In genomic region chr9:83629433-83630104, GRCh38 we compare ENCODE assay signal across 1 cellular context.
A peak's percentile ranks its signal among the peaks of the same experiment; 100 is the strongest.
TF ChIP-seq lines count a peak whose summit lies in the region.

No MANE protein-coding gene starts in this region.

TF ChIP-seq in HepG2, 621 proteins besides CTCF, POLR2A, EP300 and RAD21 (continued from another document and continues in another):
- no peak for TF ChIP-seq ZNF737 (CRISPR knock-in tag; IDR thresholded peaks at IDR 0.05; ENCODE audit: borderline replicate concordance)
- no peak for TF ChIP-seq ZBTB14 (CRISPR knock-in tag; IDR thresholded peaks at IDR 0.05)
- TF ChIP-seq ASH2L (IDR thresholded peaks at IDR 0.05; ENCODE audit: insufficient read length, low read depth, low read length): peak; percentile 90
- TF ChIP-seq ZNF614 (CRISPR knock-in tag; IDR thresholded peaks at IDR 0.05; ENCODE audit: borderline replicate concordance): peak; percentile 62; the same call in 1 of the 2 replicates
- peak; percentile 69 for TF ChIP-seq GATAD2A (CRISPR knock-in tag; IDR thresholded peaks at IDR 0.05)
- TF ChIP-seq PHF20 (CRISPR knock-in tag; IDR thresholded peaks at IDR 0.05): no peak; the same call in 1 of the 2 replicates
- peak; percentile 47; the same call in 1 of the 2 replicates for TF ChIP-seq BORCS8-MEF2B (CRISPR knock-in tag; IDR thresholded peaks at IDR 0.05)
- TF ChIP-seq JUN (CRISPR knock-in tag; IDR thresholded peaks at IDR 0.05): peak; percentile 63; the same call in 1 of the 2 replicates
- no peak for TF ChIP-seq KAT2B (IDR thresholded peaks at IDR 0.05; ENCODE audit: borderline replicate concordance, low read depth, low read length)
- TF ChIP-seq ZNF441 (CRISPR knock-in tag; IDR thresholded peaks at IDR 0.05; ENCODE audit: borderline replicate concordance): peak; percentile 77; the same call in 1 of the 2 replicates
- TF ChIP-seq STAT5B (CRISPR knock-in tag; IDR thresholded peaks at IDR 0.05): no peak
- peak; percentile 93 for TF ChIP-seq NR2F2 (IDR thresholded peaks at IDR 0.05; ENCODE audit: borderline replicate concordance, low read depth)
- no peak for TF ChIP-seq UBTF (CRISPR knock-in tag; IDR thresholded peaks at IDR 0.05)
- no peak for TF ChIP-seq TGIF2 (CRISPR knock-in tag; IDR thresholded peaks at IDR 0.05)
- peak; percentile 60; the same call in 1 of the 2 replicates for TF ChIP-seq CCDC6 (CRISPR knock-in tag; IDR thresholded peaks at IDR 0.05)
- TF ChIP-seq MEIS2 (CRISPR knock-in tag; IDR thresholded peaks at IDR 0.05): peak; percentile 61; the same call in 1 of the 2 replicates
- no peak for TF ChIP-seq ZBED4 (CRISPR knock-in tag; IDR thresholded peaks at IDR 0.05; ENCODE audit: borderline replicate concordance)
- no peak for TF ChIP-seq PREB (CRISPR knock-in tag; IDR thresholded peaks at IDR 0.05)
- peak; percentile 41; the same call in 1 of the 2 replicates for TF ChIP-seq ZNF362 (CRISPR knock-in tag; IDR thresholded peaks at IDR 0.05; ENCODE audit: borderline replicate concordance)
- TF ChIP-seq ZNF235 (CRISPR knock-in tag; IDR thresholded peaks at IDR 0.05; ENCODE audit: borderline replicate concordance): no peak
- TF ChIP-seq TSC22D2 (CRISPR knock-in tag; IDR thresholded peaks at IDR 0.05; ENCODE audit: borderline replicate concordance): no peak
- TF ChIP-seq ZNF350 (CRISPR knock-in tag; IDR thresholded peaks at IDR 0.05; ENCODE audit: borderline replicate concordance, low read depth): peak; percentile 65; the same call in 1 of the 2 replicates
- no peak for TF ChIP-seq SP140L (CRISPR knock-in tag; IDR thresholded peaks at IDR 0.05; ENCODE audit: borderline replicate concordance)
- no peak for TF ChIP-seq DZIP1 (CRISPR knock-in tag; IDR thresholded peaks at IDR 0.05)
- TF ChIP-seq ZNF746 (CRISPR knock-in tag; IDR thresholded peaks at IDR 0.05): no peak
- TF ChIP-seq ZNF816 (CRISPR knock-in tag; IDR thresholded peaks at IDR 0.05; ENCODE audit: borderline replicate concordance): no peak
- no peak for TF ChIP-seq CEBPZ (IDR thresholded peaks at IDR 0.05; ENCODE audit: low read length)
- no peak for TF ChIP-seq ZNF672 (CRISPR knock-in tag; IDR thresholded peaks at IDR 0.05)
- TF ChIP-seq ZNF547 (CRISPR knock-in tag; IDR thresholded peaks at IDR 0.05): no peak
- TF ChIP-seq ZNF576 (CRISPR knock-in tag; IDR thresholded peaks at IDR 0.05): no peak
- 0 out of 2 replicates have a peak, but pooled peaks have one; percentile 67 for TF ChIP-seq ZMAT3 (CRISPR knock-in tag; conservative IDR thresholded peaks at IDR 0.05)
- no peak for TF ChIP-seq STAT6 (CRISPR knock-in tag; IDR thresholded peaks at IDR 0.05; ENCODE audit: borderline replicate concordance)
- TF ChIP-seq TAF1 (CRISPR knock-in tag; IDR thresholded peaks at IDR 0.05): no peak
- TF ChIP-seq HOXA7 (CRISPR knock-in tag; IDR thresholded peaks at IDR 0.05): no peak
- peak; percentile 74; the same call in 1 of the 2 replicates for TF ChIP-seq ZNF784 (CRISPR knock-in tag; IDR thresholded peaks at IDR 0.05; ENCODE audit: borderline replicate concordance)
- no peak for TF ChIP-seq SAFB2 (CRISPR knock-in tag; IDR thresholded peaks at IDR 0.05; ENCODE audit: borderline replicate concordance, low read depth)
- no peak for TF ChIP-seq ZBTB37 (CRISPR knock-in tag; IDR thresholded peaks at IDR 0.05)
